Comparison of ENCODE assay signal across 21 cellular contexts in the genomic region with DNA sequence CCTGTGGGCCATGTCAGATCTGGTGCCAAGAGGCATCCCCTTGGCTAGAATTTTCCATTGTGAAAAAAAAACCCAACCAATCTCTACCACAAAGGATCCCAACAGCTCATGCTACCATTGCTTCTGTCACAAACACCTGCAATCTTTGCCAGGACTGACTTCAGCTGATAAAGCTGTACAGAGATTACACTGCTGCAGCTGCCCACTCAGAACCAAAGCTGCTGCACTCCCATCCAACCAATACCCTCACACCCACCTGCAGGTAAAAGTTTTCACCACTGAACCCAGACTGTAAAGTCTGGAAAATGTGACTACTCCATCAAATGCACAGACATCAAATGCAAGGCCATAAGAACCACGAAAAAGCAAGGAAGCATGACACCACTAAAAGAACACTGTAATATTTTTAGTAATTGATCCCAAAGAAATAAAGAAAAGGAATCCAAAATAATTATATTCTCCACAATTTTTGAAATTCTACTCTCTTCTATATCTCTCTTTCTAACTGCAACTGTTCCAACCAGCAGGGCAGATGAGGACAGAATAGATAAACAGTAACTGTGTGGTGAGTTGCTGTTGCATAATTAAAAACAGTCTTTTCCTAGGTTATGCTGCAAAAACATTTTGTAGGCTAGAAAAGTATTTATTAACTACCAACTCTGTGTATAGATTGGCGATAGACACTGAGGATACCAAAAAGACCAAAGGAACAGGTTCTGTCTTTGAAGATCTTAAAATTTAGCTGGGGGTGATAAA.
"Had no signal": no experiment of that assay in that cellular context is flagged by ENCODE, and none has a peak within 500 bp of the region (broad histone marks: within the 10 kb centered on the region; RNA-seq: fewer than 3 reads in every experiment).

No MANE protein-coding gene starts in this region.

- H3K36me3 ChIP-seq: ascending aorta, breast epithelium, gastrocnemius medialis, left lung, neutrophil, tibial nerve, uterus had no signal

- H3K27me3 ChIP-seq: ascending aorta, breast epithelium, gastrocnemius medialis, left lung, neutrophil, tibial nerve, uterus had no signal

- H3K9me3 Mint-ChIP-seq: activated B cell treated with CpG ODN at 0.5 μM for 24 hours; activated T-helper 1 cell treated with anti-CD3 and anti-CD28 coated beads, Interleukin-12 subunit alpha, Interleukin-12 subunit beta, Interleukin-2, Interleukin-4 antibody, amounts not matched to agents 30 ng/mL and 10 ng/mL and 1 ng/mL, durations not matched to agents 14 hours and 24 hours and 36 hours; dendritic cell treated with granulocyte-macrophage colony-stimulating factor and Interleukin-4, amounts not matched to agents 40 ng/mL and 50 ng/mL, for 4 days; natural killer cell; stimulated activated naive B cell treated with anti-CD40 and anti-IgM and Interleukin-4, amounts not matched to agents 10 μg/mL and 1 μg/mL and 100 μg/mL, for 72 hours had no signal

- H3K27me3 Mint-ChIP-seq: activated B cell treated with CpG ODN at 0.5 μM for 24 hours; dendritic cell treated with granulocyte-macrophage colony-stimulating factor and Interleukin-4, amounts not matched to agents 40 ng/mL and 50 ng/mL, for 4 days had no signal

- H3K4me3 Mint-ChIP-seq: activated B cell treated with CpG ODN at 0.5 μM for 24 hours; activated T-helper 1 cell treated with anti-CD3 and anti-CD28 coated beads, Interleukin-12 subunit alpha, Interleukin-12 subunit beta, Interleukin-2, Interleukin-4 antibody, amounts not matched to agents 30 ng/mL and 10 ng/mL and 1 ng/mL, durations not matched to agents 14 hours and 24 hours and 36 hours; dendritic cell treated with granulocyte-macrophage colony-stimulating factor and Interleukin-4, amounts not matched to agents 40 ng/mL and 50 ng/mL, for 4 days; natural killer cell; stimulated activated naive B cell treated with anti-CD40 and anti-IgM and Interleukin-4, amounts not matched to agents 10 μg/mL and 1 μg/mL and 100 μg/mL, for 72 hours had no signal

- H3K4me1 ChIP-seq: ascending aorta, breast epithelium, gastrocnemius medialis, left lung, tibial nerve, uterus had no signal

- H3K27ac Mint-ChIP-seq: activated B cell treated with CpG ODN at 0.5 μM for 24 hours; activated T-helper 1 cell treated with anti-CD3 and anti-CD28 coated beads, Interleukin-12 subunit alpha, Interleukin-12 subunit beta, Interleukin-2, Interleukin-4 antibody, amounts not matched to agents 30 ng/mL and 10 ng/mL and 1 ng/mL, durations not matched to agents 14 hours and 24 hours and 36 hours; dendritic cell treated with granulocyte-macrophage colony-stimulating factor and Interleukin-4, amounts not matched to agents 40 ng/mL and 50 ng/mL, for 4 days; natural killer cell; stimulated activated naive B cell treated with anti-CD40 and anti-IgM and Interleukin-4, amounts not matched to agents 10 μg/mL and 1 μg/mL and 100 μg/mL, for 72 hours had no signal

- H3K9me3 ChIP-seq: ascending aorta, breast epithelium, gastrocnemius medialis, left lung, mucosa of descending colon, neutrophil, tibial nerve, uterus had no signal

- H3K4me1 Mint-ChIP-seq: activated B cell treated with CpG ODN at 0.5 μM for 24 hours; natural killer cell; stimulated activated naive B cell treated with anti-CD40 and anti-IgM and Interleukin-4, amounts not matched to agents 10 μg/mL and 1 μg/mL and 100 μg/mL, for 72 hours had no signal

- DNase-seq: activated B cell treated with CpG ODN at 0.5 μM for 24 hours; activated CD4-positive, alpha-beta T cell treated with anti-CD3 and anti-CD28 coated beads for 48 hours; activated CD8-positive, alpha-beta memory T cell treated with anti-CD3 and anti-CD28 coated beads, Interleukin-2, amount 50 U/mL, for 48 hours; activated naive CD4-positive, alpha-beta T cell; cerebellar nuclear complex; effector memory CD4-positive, alpha-beta T cell; gastrocnemius medialis; left lung; mucosa of descending colon; natural killer cell; stimulated activated CD4-positive, alpha-beta T cell treated with anti-CD3 and anti-CD28 coated beads, Interleukin-15, amount 100 ng/mL, for 24 hours; stimulated activated CD4-positive, alpha-beta T cell treated with anti-CD3 and anti-CD28 coated beads, Interleukin-4, amount 100 ng/mL, for 1 hour; stimulated activated naive B cell treated with anti-CD40 and anti-IgM and Interleukin-4, amounts not matched to agents 10 μg/mL and 1 μg/mL and 100 μg/mL, for 72 hours; uterus had no signal

- ATAC-seq: gastrocnemius medialis; left lung; mucosa of descending colon; natural killer cell; stimulated activated naive B cell treated with anti-CD40 and anti-IgM and Interleukin-4, amounts not matched to agents 10 μg/mL and 1 μg/mL and 100 μg/mL, for 72 hours had no signal

- H3K4me3 ChIP-seq: ascending aorta, breast epithelium, gastrocnemius medialis, left lung, mucosa of descending colon, skin epidermis, tibial nerve, uterus had no signal

- H3K36me3 Mint-ChIP-seq: natural killer cell; stimulated activated naive B cell treated with anti-CD40 and anti-IgM and Interleukin-4, amounts not matched to agents 10 μg/mL and 1 μg/mL and 100 μg/mL, for 72 hours had no signal

- H3K27ac ChIP-seq: ascending aorta, breast epithelium, gastrocnemius medialis, left lung, neutrophil, skin epidermis, tibial nerve, uterus had no signal
